In the genomic region with DNA sequence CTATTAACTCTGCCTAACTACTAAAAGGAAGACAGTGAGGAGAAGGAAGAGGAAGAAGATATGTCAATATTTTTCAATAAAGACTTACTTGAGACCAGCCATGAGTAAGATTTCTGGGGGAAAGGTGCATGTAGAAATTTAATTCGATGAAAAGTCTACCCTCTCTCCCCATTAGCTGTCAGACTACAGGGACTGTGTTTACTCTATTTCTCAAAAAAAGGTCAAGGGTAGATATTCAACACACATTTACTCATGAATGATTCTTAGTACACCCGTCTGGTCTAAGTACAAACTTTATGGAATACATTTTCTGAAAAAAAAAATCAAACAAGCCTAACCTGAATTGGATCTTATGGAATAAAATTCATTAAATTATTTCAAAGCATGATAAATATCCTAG, we compare ENCODE assay signal across 1 cellular context.
TF ChIP-seq lines count a peak whose summit lies in the region.

No MANE protein-coding gene starts in this region.

TF ChIP-seq in K562, 482 proteins besides CTCF, POLR2A, EP300 and RAD21:
- no peak for TF ChIP-seq MEF2A (IDR thresholded peaks at IDR 0.05; ENCODE audit: control insufficient read depth, low read depth, low read length)
- TF ChIP-seq, protein P1, sequence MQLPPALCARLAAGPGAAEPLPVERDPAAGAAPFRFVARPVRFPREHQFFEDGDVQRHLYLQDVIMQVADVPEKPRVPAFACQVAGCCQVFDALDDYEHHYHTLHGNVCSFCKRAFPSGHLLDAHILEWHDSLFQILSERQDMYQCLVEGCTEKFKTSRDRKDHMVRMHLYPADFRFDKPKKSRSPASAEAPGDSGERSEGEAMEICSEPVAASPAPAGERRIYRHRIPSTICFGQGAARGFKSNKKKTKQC (CRISPR knock-in tag; IDR thresholded peaks at IDR 0.05), result no peak
- TF ChIP-seq CREM (IDR thresholded peaks at IDR 0.05; ENCODE audit: low read depth), result no peak
- TF ChIP-seq MBD2 (IDR thresholded peaks at IDR 0.05; ENCODE audit: borderline replicate concordance, low read depth), result no peak
- no peak for TF ChIP-seq TAF7 (tag; IDR thresholded peaks at IDR 0.05)
- no peak for TF ChIP-seq ESRRA (IDR thresholded peaks at IDR 0.05; ENCODE audit: borderline replicate concordance, low read depth)
- no peak for TF ChIP-seq ATF7 (IDR thresholded peaks at IDR 0.05)
- no peak for TF ChIP-seq SPI1 (IDR thresholded peaks at IDR 0.05; ENCODE audit: borderline replicate concordance, low read depth, low read length)
- TF ChIP-seq SMAD4 (CRISPR knock-in tag; conservative IDR thresholded peaks at IDR 0.05), result no peak
- TF ChIP-seq CEBPB (tag; IDR thresholded peaks at IDR 0.05), result no peak
